22 cellular contexts compared by ENCODE assay signal in genomic region chr1:17316704-17317103, GRCh38. TPM values are rescaled to one million over a fixed set of nuclear protein-coding genes. Genes with fewer than 3 reads are reported as not detected.
DNase-seq lines count a peak whose midpoint lies in the region; ATAC-seq, FAIRE-seq and TF ChIP-seq lines count a peak whose summit lies in the region.
"Had no signal": no experiment of that assay in that cellular context is flagged by ENCODE, and none has a peak within 500 bp of the region (broad histone marks: within the 10 kb centered on the region; RNA-seq: fewer than 3 reads in every experiment).

No MANE protein-coding gene starts in this region.

- no peak overlapping the region for H2BK120ac ChIP-seq in H1 (replicated peaks; ENCODE audit: low read depth, low read length)

- intact Hi-C loops in HepG2 (cut with micrococcal nuclease; ENCODE audit: unreplicated experiment): no loop called here
- intact Hi-C loops in right lobe of liver (cut with DNase I): no loop called here
- intact Hi-C loops in posterior vena cava (cut with DNase I): no loop called here
- intact Hi-C loops in upper lobe of right lung (cut with DNase I): no loop called here

- no peak overlapping the region for H3K23ac ChIP-seq in H1 (ENCODE audit: insufficient read length)

- H4K5ac ChIP-seq in H1 (ENCODE audit: insufficient read length, low read depth, low read length): no peak overlapping the region

- no peak overlapping the region for H2BK12ac ChIP-seq in H1 (ENCODE audit: low read depth, low read length)

- peaks cover 7% of the 10 kb centered on the region; the same call in 1 of the 2 replicates for H3K9me3 ChIP-seq in HepG2 (ENCODE audit: low read length)
- no peaks in the 10 kb centered on the region for H3K9me3 ChIP-seq in right lobe of liver
- H3K9me3 ChIP-seq in H1 (ENCODE audit: insufficient read depth in 2 of 2, low read depth in 1 of 2, low read length in 1 of 2): 0 out of 4 replicates have a peak, but pooled peaks cover 0 to 3% of the 10 kb centered on the region in 2 experiments
- no peaks in the 10 kb centered on the region for H3K9me3 ChIP-seq in upper lobe of right lung
- H3K9me3 ChIP-seq: BE2C, HAP-1 had no signal

- H3K27me3 ChIP-seq in HepG2 (ENCODE audit: control insufficient read depth in 1 of 2, insufficient read depth in 2 of 2, low read length in 2 of 2): peaks cover 1 to 14% of the 10 kb centered on the region in 2 experiments; a peak in 2 of 5 replicates
- no peaks in the 10 kb centered on the region for H3K27me3 ChIP-seq in right lobe of liver
- no peaks in the 10 kb centered on the region for H3K27me3 ChIP-seq in H1 (replicated peaks in 1 of 4; ENCODE audit: control insufficient read depth in 3 of 4, extremely low read depth in 1 of 4, insufficient read depth in 3 of 4, low read length in 3 of 4)
- no peaks in the 10 kb centered on the region for H3K27me3 ChIP-seq in upper lobe of right lung
- H3K27me3 ChIP-seq: BE2C; BLaER1 treated with 17β-estradiol and CSF1 and Interleukin-3, amounts not matched to agents 10 nM and 100 nM had no signal

- 0 out of 2 replicates have a peak overlapping the region, but pooled peaks have one; percentile 0 for H2BK20ac ChIP-seq in H1 (ENCODE audit: low read length)

- H2BK15ac ChIP-seq in H1 (ENCODE audit: low read length): no peak overlapping the region

- no TSS peak for BruUV-seq in HepG2 (replicated peaks; lab: Mats Ljungman, UMichigan)

- no peaks in the 10 kb centered on the region for H3K36me3 ChIP-seq in HepG2 (replicated peaks in 1 of 2; ENCODE audit: control insufficient read depth in 1 of 2, insufficient read depth in 2 of 2, low read length in 2 of 2)
- no peaks in the 10 kb centered on the region for H3K36me3 ChIP-seq in right lobe of liver
- H3K36me3 ChIP-seq in H1 (ENCODE audit: control insufficient read depth in 2 of 4, insufficient read depth in 4 of 4, low read length in 3 of 4): no peaks in the 10 kb centered on the region
- no peaks in the 10 kb centered on the region for H3K36me3 ChIP-seq in upper lobe of right lung
- H3K36me3 ChIP-seq: BE2C; BLaER1 treated with 17β-estradiol and CSF1 and Interleukin-3, amounts not matched to agents 10 nM and 100 nM; HAP-1 had no signal

- H3K56ac ChIP-seq in H1 (replicated peaks; ENCODE audit: insufficient read length, low read depth, low read length): no peak overlapping the region

- H3K27ac ChIP-seq in HepG2 (ENCODE audit: extremely low read length, insufficient read depth, low read length) (no peak overlapping the region), right lobe of liver (no peak overlapping the region), H1 (ENCODE audit: low read depth, low read length) (no peak overlapping the region), upper lobe of right lung (no peak overlapping the region)
- H3K27ac ChIP-seq: 22Rv1; BLaER1 treated with 17β-estradiol and CSF1 and Interleukin-3, amounts not matched to agents 10 nM and 100 nM had no signal

- TF ChIP-seq POLR2A in HepG2 (IDR thresholded peaks at IDR 0.05; ENCODE audit: insufficient read depth in 1 of 2, low read depth in 2 of 2, low read length in 2 of 2) (no peak), right lobe of liver (IDR thresholded peaks at IDR 0.05) (no peak), H1 (IDR thresholded peaks at IDR 0.05; ENCODE audit: control extremely low read depth in 1 of 2, low read depth in 2 of 2, low read length in 2 of 2) (no peak)

- H3K79me2 ChIP-seq in HepG2 (ENCODE audit: insufficient read depth, low read length) (no peaks in the 10 kb centered on the region), H1 (ENCODE audit: control insufficient read depth in 1 of 2, insufficient read depth in 2 of 2, low read length in 2 of 2) (no peaks in the 10 kb centered on the region)

- TF ChIP-seq EP300 in HepG2 (IDR thresholded peaks at IDR 0.05; ENCODE audit: low read depth in 2 of 2, low read length in 2 of 2): no peak
- no peak for TF ChIP-seq EP300 in HepG2 (CRISPR knock-in tag; IDR thresholded peaks at IDR 0.05; ENCODE audit: borderline replicate concordance)
- TF ChIP-seq EP300 in H1 (IDR thresholded peaks at IDR 0.05; ENCODE audit: borderline replicate concordance in 1 of 2, low read depth in 2 of 2, low read length in 2 of 2): no peak

- H3K4me3 ChIP-seq in HepG2 (replicated peaks in 1 of 3; ENCODE audit: insufficient read depth in 1 of 3, low read depth in 2 of 3, low read length in 3 of 3) (no peak overlapping the region), right lobe of liver (no peak overlapping the region), H1 (ENCODE audit: extremely low read depth in 1 of 4, insufficient read depth in 2 of 4, low read depth in 3 of 4, low read length in 4 of 4) (no peak overlapping the region), upper lobe of right lung (no peak overlapping the region)
- H3K4me3 ChIP-seq: BLaER1 treated with 17β-estradiol and CSF1 and Interleukin-3, amounts not matched to agents 10 nM and 100 nM; GM23338; HAP-1 had no signal

- WGBS in HepG2 (ENCODE audit: low lambda C conversion rate): 49% methylated on average over 9 of the region's 9 CpGs
- WGBS in right lobe of liver (ENCODE audit: insufficient coverage, low coverage, low lambda C conversion rate, missing lambda C conversion rate): 82% methylated on average over 4 of the region's 9 CpGs
- WGBS in H1 (ENCODE audit: extremely low coverage in 1 of 2, insufficient coverage in 1 of 2, insufficient read length in 1 of 2, insufficient replicate concordance in 2 of 2, low coverage in 1 of 2, low lambda C conversion rate in 2 of 2, missing lambda C conversion rate in 1 of 2), 2 experiments: 83% methylated on average over 9 of the region's 9 CpGs; no CpG with 5 or more reads in 1 of the 2 experiments

- H3K4me2 ChIP-seq in HepG2 (ENCODE audit: low read depth, low read length) (no peak overlapping the region), H1 (ENCODE audit: insufficient read depth in 1 of 2, low read depth in 2 of 2, low read length in 2 of 2) (no peak overlapping the region)
- H3K4me2 ChIP-seq: BLaER1 treated with 17β-estradiol and CSF1 and Interleukin-3, amounts not matched to agents 10 nM and 100 nM had no signal

- DNase-seq in HepG2 (ENCODE audit: low spot score) (no peak), right lobe of liver (no peak), H1 (ENCODE audit: low read depth in 1 of 2, low spot score in 2 of 2) (no peak), posterior vena cava (ENCODE audit: low spot score) (peak; percentile 19), upper lobe of right lung (peak; percentile 8), D341Med (ENCODE audit: low spot score) (no peak)
- no peak for DNase-seq in stimulated activated CD4-positive, alpha-beta T cell treated with anti-CD3 and anti-CD28 coated beads, Interleukin-12 subunit alpha, Interleukin-12 subunit beta, amount 100 ng/mL, for 4 hours
- DNase-seq: ACHN; AML-193; BE2C; CD4-positive, alpha-beta T cell; CD8-positive, alpha-beta memory T cell; DND-41 had no signal

- H2AFZ ChIP-seq in HepG2 (ENCODE audit: low read length) (no peak overlapping the region), H1 (ENCODE audit: low read length) (no peak overlapping the region)
- H2AFZ ChIP-seq: GM23338 had no signal

- no peak overlapping the region for H4K8ac ChIP-seq in H1 (ENCODE audit: extremely low read depth, insufficient read depth, low read length)

- TF ChIP-seq RAD21 in HepG2 (CRISPR knock-in tag; IDR thresholded peaks at IDR 0.05) (no peak), H1 (IDR thresholded peaks at IDR 0.05 in 1 of 2, conservative IDR thresholded peaks at IDR 0.05 in 1 of 2; ENCODE audit: low read depth in 2 of 2, low read length in 2 of 2) (no peak)

- no peak overlapping the region for H3K4ac ChIP-seq in H1 (replicated peaks; ENCODE audit: insufficient read length, low read depth, low read length)

- ATAC-seq in HepG2 (no peak), right lobe of liver (no peak), upper lobe of right lung (no peak), GM21390 (IDR thresholded peaks at IDR 0.05; ENCODE audit: unreplicated experiment) (no peak)

- H3K4me1 ChIP-seq in HepG2 (ENCODE audit: insufficient read depth, low read length): no peaks in the 10 kb centered on the region
- no peaks in the 10 kb centered on the region for H3K4me1 ChIP-seq in right lobe of liver
- H3K4me1 ChIP-seq in H1 (replicated peaks in 1 of 4; ENCODE audit: control insufficient read depth in 3 of 4, insufficient read depth in 4 of 4, low read length in 3 of 4): peaks cover 0 to 22% (median 10%) of the 10 kb centered on the region in 4 experiments; a peak in 5 of 7 replicates
- H3K4me1 ChIP-seq in upper lobe of right lung: no peaks in the 10 kb centered on the region
- H3K4me1 ChIP-seq: BE2C, HAP-1 had no signal

- CTCF ChIA-PET in HepG2 (lab: Yijun Ruan, JAX; ENCODE audit: low intra/inter-chr PET ratio, low total read pairs): no interaction called here
- CTCF ChIA-PET in H1 (lab: Charles Lee; ENCODE audit: partially characterized antibody): no interaction called here

- H2AK5ac ChIP-seq in H1 (ENCODE audit: low read depth, low read length): no peak overlapping the region

- in situ Hi-C loops in HepG2 (cut with HindIII; ENCODE audit: extremely low pct_ligation_motif_present, low pct_unique_long_range_greater_than_20kb): no loop called here

- H3K9ac ChIP-seq in HepG2 (ENCODE audit: insufficient read depth, low read depth, low read length): no peak overlapping the region
- no peak overlapping the region for H3K9ac ChIP-seq in H1 (replicated peaks in 1 of 4; ENCODE audit: extremely low read depth in 1 of 4, low read depth in 3 of 4, low read length in 3 of 4)
- H3K9ac ChIP-seq: BLaER1 treated with 17β-estradiol and CSF1 and Interleukin-3, amounts not matched to agents 10 nM and 100 nM had no signal

- POLR2A ChIA-PET in HepG2 (lab: Yijun Ruan, JAX) (no interaction called here), H1 (lab: Charles Lee; ENCODE audit: partially characterized antibody) (no interaction called here)

- H3K23me2 ChIP-seq in H1 (ENCODE audit: low read depth, low read length): no peaks in the 10 kb centered on the region

- no peak overlapping the region for H3K14ac ChIP-seq in H1 (ENCODE audit: insufficient read length)

- no peaks in the 10 kb centered on the region for H3K79me1 ChIP-seq in H1 (ENCODE audit: low read depth, low read length)

- H4K20me1 ChIP-seq in HepG2 (ENCODE audit: insufficient read depth, low read length): no peaks in the 10 kb centered on the region
- no peaks in the 10 kb centered on the region for H4K20me1 ChIP-seq in H1 (replicated peaks in 1 of 2; ENCODE audit: control insufficient read depth in 1 of 2, insufficient read depth in 2 of 2, low read length in 2 of 2)
- H4K20me1 ChIP-seq: BLaER1 treated with 17β-estradiol and CSF1 and Interleukin-3, amounts not matched to agents 10 nM and 100 nM had no signal

- no peak overlapping the region for H4K91ac ChIP-seq in H1 (replicated peaks; ENCODE audit: insufficient read length, low read length)

- FAIRE-seq in HepG2 (lab: Jason Lieb, UNC): no peak
- FAIRE-seq in H1 (lab: Jason Lieb, UNC): no peak
- FAIRE-seq: A204.1, G401.6, GM12892, H54 had no signal

- H2BK5ac ChIP-seq in H1 (ENCODE audit: low read depth, low read length): no peak overlapping the region

- H3K18ac ChIP-seq in H1 (ENCODE audit: extremely low read depth, low read length): no peak overlapping the region

- TF ChIP-seq CTCF in HepG2 (CRISPR knock-in tag; IDR thresholded peaks at IDR 0.05): no peak
- no peak for TF ChIP-seq CTCF in right lobe of liver (IDR thresholded peaks at IDR 0.05)
- TF ChIP-seq CTCF in H1 (IDR thresholded peaks at IDR 0.05; ENCODE audit: control extremely low read depth in 1 of 3, insufficient read depth in 1 of 3, low read depth in 1 of 3, low read length in 3 of 3): no peak
- no peak for TF ChIP-seq CTCF in upper lobe of right lung (IDR thresholded peaks at IDR 0.05)

RNA-seq across cellular contexts. Expression of gene PADI4, which starts 8.7 kb away (rescaled TPM):
- total RNA-seq in HepG2 (2016; rRNA removed; fragmentation: Illumina TruSeq; extraction: Trizol) (0.04 TPM in 1 of 2 replicates, not detected in the other), right lobe of liver (1 to 10 TPM in 4 of 6 experiments, under 1 TPM in 2; 0.12 to 4.7 (median 1.4) TPM), posterior vena cava (1 to 10 TPM in 1 of 2 donors, under 1 TPM in 1; 0.48 to 6.3 TPM), upper lobe of right lung (2.3 TPM)
- not detected in 2 replicates for total RNA-seq in HepG2 (2016; cell fraction: cytosol; rRNA removed; fragmentation: Illumina TruSeq; extraction: Trizol; ENCODE audit: low read depth)
- total RNA-seq in HepG2 (2016; cell fraction: insoluble cytoplasmic fraction; rRNA removed; fragmentation: Illumina TruSeq; extraction: Trizol): not detected in 2 replicates
- total RNA-seq in HepG2 (2016; cell fraction: membrane; rRNA removed; fragmentation: Illumina TruSeq; extraction: Trizol): not detected in 2 replicates
- total RNA-seq in HepG2 (2016; cell fraction: nucleus; rRNA removed; fragmentation: Illumina TruSeq; extraction: Trizol): not detected in 2 replicates
- polyA plus RNA-seq in HepG2 (2011; rRNA removed) (0.04 TPM in 1 of 2 replicates, not detected in the other), H1 (2011; rRNA removed) (0.17 and 0.29 TPM in 2 replicates)
- polyA plus RNA-seq in HepG2 (2011; cell fraction: cytosol; rRNA removed): 0.04 TPM in 1 of 2 replicates, not detected in the other
- polyA plus RNA-seq in HepG2 (2011; cell fraction: nucleus; rRNA removed): not detected in 2 replicates
- not detected in 2 replicates for polyA plus RNA-seq in HepG2 (2012)
- polyA plus RNA-seq in HepG2 (2016; cell fraction: cytosol; fragmentation: Illumina TruSeq; extraction: Trizol; ENCODE audit: low read depth): not detected in 2 replicates
- not detected in 2 replicates for polyA plus RNA-seq in HepG2 (2016; cell fraction: insoluble cytoplasmic fraction; fragmentation: Illumina TruSeq; extraction: Trizol; ENCODE audit: low read depth)
- not detected in 2 replicates for polyA plus RNA-seq in HepG2 (2016; cell fraction: membrane; fragmentation: Illumina TruSeq; extraction: Trizol; ENCODE audit: low read depth)
- polyA plus RNA-seq in HepG2 (2016; cell fraction: nucleus; fragmentation: Illumina TruSeq; extraction: Trizol; ENCODE audit: insufficient read depth, low read depth): not detected in 2 replicates
- not detected in 2 replicates for polyA minus RNA-seq in HepG2 (2011; rRNA and poly(A)+ RNA removed; ENCODE audit: low replicate concordance)
- not detected in 2 replicates for polyA minus RNA-seq in HepG2 (2011; cell fraction: cytosol; rRNA and poly(A)+ RNA removed)
- polyA minus RNA-seq in HepG2 (2011; cell fraction: nucleus; rRNA and poly(A)+ RNA removed): not detected in 2 replicates
- total RNA-seq in H1 (2021; fragmentation: NEBNext Ultra II Directional; extraction: Animal tissue kit (Norgen Biotek cat#: 25700)): not detected in 2 replicates
- polyA plus RNA-seq in H1 (2011; cell fraction: cytosol; rRNA removed): 0.18 TPM
- 0.11 TPM for polyA plus RNA-seq in H1 (2011; cell fraction: nucleus; rRNA removed)
- 0.06 to 0.25 TPM (median 0.20 TPM) in 3 of 4 replicates, not detected in the other for polyA plus RNA-seq in H1 (2012, experiment 1 of 2)
- polyA plus RNA-seq in H1 (2012, experiment 2 of 2): 0.07 TPM
- polyA plus RNA-seq in H1 (2013, experiment 1 of 2): 0.39 TPM
- polyA plus RNA-seq in H1 (2013, experiment 2 of 2): 0.29 TPM
- polyA minus RNA-seq in H1 (2011; rRNA and poly(A)+ RNA removed): 0.41 TPM in 1 of 2 replicates, not detected in the other
- not detected for polyA minus RNA-seq in H1 (2011; cell fraction: cytosol; rRNA and poly(A)+ RNA removed)
- not detected for polyA minus RNA-seq in H1 (2011; cell fraction: nucleus; rRNA and poly(A)+ RNA removed)

RNA-seq across cellular contexts. Expression of gene PADI6, which starts 55.3 kb away (rescaled TPM):
- total RNA-seq in HepG2 (2016; rRNA removed; fragmentation: Illumina TruSeq; extraction: Trizol) (not detected in 2 replicates), right lobe of liver (not detected), posterior vena cava (not detected), upper lobe of right lung (not detected)
- total RNA-seq in HepG2 (2016; cell fraction: cytosol; rRNA removed; fragmentation: Illumina TruSeq; extraction: Trizol; ENCODE audit: low read depth): not detected in 2 replicates
- total RNA-seq in HepG2 (2016; cell fraction: insoluble cytoplasmic fraction; rRNA removed; fragmentation: Illumina TruSeq; extraction: Trizol): not detected in 2 replicates
- not detected in 2 replicates for total RNA-seq in HepG2 (2016; cell fraction: membrane; rRNA removed; fragmentation: Illumina TruSeq; extraction: Trizol)
- not detected in 2 replicates for total RNA-seq in HepG2 (2016; cell fraction: nucleus; rRNA removed; fragmentation: Illumina TruSeq; extraction: Trizol)
- polyA plus RNA-seq in HepG2 (2011; rRNA removed) (not detected in 2 replicates), H1 (2011; rRNA removed) (not detected in 2 replicates)
- 0.03 TPM in 1 of 2 replicates, not detected in the other for polyA plus RNA-seq in HepG2 (2011; cell fraction: cytosol; rRNA removed)
- not detected in 2 replicates for polyA plus RNA-seq in HepG2 (2011; cell fraction: nucleus; rRNA removed)
- not detected in 2 replicates for polyA plus RNA-seq in HepG2 (2012)
- polyA plus RNA-seq in HepG2 (2016; cell fraction: cytosol; fragmentation: Illumina TruSeq; extraction: Trizol; ENCODE audit: low read depth): not detected in 2 replicates
- polyA plus RNA-seq in HepG2 (2016; cell fraction: insoluble cytoplasmic fraction; fragmentation: Illumina TruSeq; extraction: Trizol; ENCODE audit: low read depth): not detected in 2 replicates
- not detected in 2 replicates for polyA plus RNA-seq in HepG2 (2016; cell fraction: membrane; fragmentation: Illumina TruSeq; extraction: Trizol; ENCODE audit: low read depth)
- not detected in 2 replicates for polyA plus RNA-seq in HepG2 (2016; cell fraction: nucleus; fragmentation: Illumina TruSeq; extraction: Trizol; ENCODE audit: insufficient read depth, low read depth)
- polyA minus RNA-seq in HepG2 (2011; rRNA and poly(A)+ RNA removed; ENCODE audit: low replicate concordance): not detected in 2 replicates
- polyA minus RNA-seq in HepG2 (2011; cell fraction: cytosol; rRNA and poly(A)+ RNA removed): not detected in 2 replicates
- polyA minus RNA-seq in HepG2 (2011; cell fraction: nucleus; rRNA and poly(A)+ RNA removed): not detected in 2 replicates
- not detected in 2 replicates for total RNA-seq in H1 (2021; fragmentation: NEBNext Ultra II Directional; extraction: Animal tissue kit (Norgen Biotek cat#: 25700))
- polyA plus RNA-seq in H1 (2011; cell fraction: cytosol; rRNA removed): not detected
- not detected for polyA plus RNA-seq in H1 (2011; cell fraction: nucleus; rRNA removed)
- not detected in 4 replicates for polyA plus RNA-seq in H1 (2012, experiment 1 of 2)
- not detected for polyA plus RNA-seq in H1 (2012, experiment 2 of 2)
- not detected for polyA plus RNA-seq in H1 (2013, experiment 1 of 2)
- not detected for polyA plus RNA-seq in H1 (2013, experiment 2 of 2)
- not detected in 2 replicates for polyA minus RNA-seq in H1 (2011; rRNA and poly(A)+ RNA removed)
- polyA minus RNA-seq in H1 (2011; cell fraction: cytosol; rRNA and poly(A)+ RNA removed): not detected
- polyA minus RNA-seq in H1 (2011; cell fraction: nucleus; rRNA and poly(A)+ RNA removed): not detected
- total RNA-seq: CD4-positive, alpha-beta T cell; CD8-positive, alpha-beta memory T cell; GM23338 had no signal
- polyA plus RNA-seq: CD8-positive, alpha-beta memory T cell; GM23338 had no signal

Comparison
In these comparisons a context has a peak if more than half of its experiments do, and no peak if none do; other contexts are left out.
1. DNase-seq: peak in posterior vena cava (single experiment) and upper lobe of right lung (single experiment); none in HepG2 (single experiment), right lobe of liver (0 of 3), H1 (0 of 2), stimulated activated CD4-positive, alpha-beta T cell treated with anti-CD3 and anti-CD28 coated beads, Interleukin-12 subunit alpha, Interleukin-12 subunit beta, amount 100 ng/mL, for 4 hours (single experiment) and D341Med (single experiment).